ENCODE assay signal across 36 cellular contexts in genomic region chr4:55096045-55096444, GRCh38. TPM values are rescaled to one million over a fixed set of nuclear protein-coding genes. Genes with fewer than 3 reads are reported as not detected.
"Had no signal": no experiment of that assay in that cellular context is flagged by ENCODE, and none has a peak within 500 bp of the region (broad histone marks: within the 10 kb centered on the region; RNA-seq: fewer than 3 reads in every experiment).

No MANE protein-coding gene starts in this region.

- H3K27me3 ChIP-seq: adrenal gland, body of pancreas, brain microvascular endothelial cell, breast epithelium had no signal

- ATAC-seq: activated CD8-positive, alpha-beta T cell treated with anti-CD3 and anti-CD28 coated beads for 36 hours; activated naive CD4-positive, alpha-beta T cell treated with anti-CD3 and anti-CD28 coated beads, Interleukin-2, amount 50 U/mL, for 72 hours; activated T-cell treated with anti-CD3 and anti-CD28 coated beads, Interleukin-2, amount 50 U/mL, for 4 hours; activated T-cell treated with anti-CD3 and anti-CD28 coated beads, Interleukin-2, amount 50 U/mL, for 72 hours; activated T-helper 17 cell treated with anti-CD3 and anti-CD28 coated beads, Interleukin-2, amount 50 U/mL, for 72 hours; body of pancreas had no signal

- H3K27me3 Mint-ChIP-seq: activated B cell treated with CpG ODN at 0.5 μM for 24 hours; activated CD4-positive, alpha-beta T cell treated with anti-CD3 and anti-CD28 coated beads, Interleukin-2, amount 10 ng/mL, durations not matched to agents 24 days and 14 days had no signal

- H3K36me3 ChIP-seq: adrenal gland, brain microvascular endothelial cell, breast epithelium had no signal

- H3K4me3 ChIP-seq: adrenal gland, body of pancreas, breast epithelium had no signal

- H3K4me1 Mint-ChIP-seq: activated B cell treated with CpG ODN at 0.5 μM for 24 hours; activated CD4-positive, alpha-beta T cell treated with anti-CD3 and anti-CD28 coated beads, Interleukin-2, amount 10 ng/mL, durations not matched to agents 24 days and 14 days; activated naive CD8-positive, alpha-beta T cell treated with anti-CD3 and anti-CD28 coated beads for 36 hours; activated T-helper 17 cell treated with anti-CD3 and anti-CD28 coated beads, Interleukin-2, amount 50 U/mL, for 72 hours had no signal

- H3K9me3 Mint-ChIP-seq: activated B cell treated with CpG ODN at 0.5 μM for 24 hours; activated CD4-positive, alpha-beta memory T cell treated with anti-CD3 and anti-CD28 coated beads for 36 hours; activated CD4-positive, alpha-beta T cell treated with anti-CD3 and anti-CD28 coated beads, Interleukin-2, amount 10 ng/mL, durations not matched to agents 24 days and 14 days; activated CD8-positive, alpha-beta T cell treated with anti-CD3 and anti-CD28 coated beads for 36 hours; activated naive CD4-positive, alpha-beta T cell treated with anti-CD3 and anti-CD28 coated beads for 36 hours; activated naive CD8-positive, alpha-beta T cell treated with anti-CD3 and anti-CD28 coated beads for 36 hours; activated T-cell treated with anti-CD3 and anti-CD28 coated beads, Interleukin-2, amount 50 U/mL, for 4 hours; activated T-cell treated with anti-CD3 and anti-CD28 coated beads, Interleukin-2, amount 50 U/mL, for 72 hours; activated T-helper 1 cell treated with anti-CD3 and anti-CD28 coated beads, Interleukin-12 subunit alpha, Interleukin-12 subunit beta, Interleukin-2, Interleukin-4 antibody, amounts not matched to agents 30 ng/mL and 10 ng/mL and 1 ng/mL, durations not matched to agents 14 hours and 24 hours and 36 hours; activated T-helper 17 cell treated with anti-CD3 and anti-CD28 coated beads, Interleukin-2, amount 50 U/mL, for 72 hours; T-helper 1 cell treated with Interleukin-12 subunit alpha and Interleukin-12 subunit beta and Interleukin-4 antibody, amounts not matched to agents 30 μg/mL and 1 μg/mL, for 36 hours; T-helper 2 cell treated with Interferon-gamma antibody and Interleukin-4, amounts not matched to agents 5 μg/mL and 100 μg/mL, for 36 hours had no signal

- DNase-seq: activated B cell treated with CpG ODN at 0.5 μM for 24 hours; activated CD4-positive, alpha-beta memory T cell treated with anti-CD3 and anti-CD28 coated beads for 36 hours; activated CD4-positive, alpha-beta T cell treated with anti-CD3 and anti-CD28 coated beads for 4 hours; activated CD4-positive, alpha-beta T cell treated with anti-CD3 and anti-CD28 coated beads, Interleukin-2, amount 10 ng/mL, durations not matched to agents 24 days and 14 days; activated CD4-positive, alpha-beta T cell treated with anti-CD3 and anti-CD28 coated beads, Interleukin-2, amount 50 U/mL, for 1 hour; activated CD4-positive, alpha-beta T cell treated with anti-CD3 and anti-CD28 coated beads, Interleukin-2, amount 50 U/mL, for 4 hours; activated CD4-positive, CD25-positive, alpha-beta regulatory T cell treated with anti-CD3 and anti-CD28 coated beads, Interleukin-2, amount 50 U/mL, for 72 hours; activated CD8-positive, alpha-beta memory T cell treated with anti-CD3 and anti-CD28 coated beads, Interleukin-2, amount 50 U/mL, for 4 hours; activated CD8-positive, alpha-beta T cell treated with anti-CD3 and anti-CD28 coated beads for 36 hours; activated effector memory CD4-positive, alpha-beta T cell treated with anti-CD3 and anti-CD28 coated beads, Interleukin-2, amount 50 U/mL, for 16 hours; activated gamma-delta T cell treated with Interleukin-2 at 50 U/mL for 16 hours; activated naive CD4-positive, alpha-beta T cell; activated naive CD4-positive, alpha-beta T cell treated with anti-CD3 and anti-CD28 coated beads for 36 hours; activated naive CD4-positive, alpha-beta T cell treated with anti-CD3 and anti-CD28 coated beads, Interleukin-2, amount 50 U/mL, for 16 hours; activated naive CD8-positive, alpha-beta T cell treated with anti-CD3 and anti-CD28 coated beads for 36 hours; activated T-cell treated with anti-CD3 and anti-CD28 coated beads for 4 hours; activated T-cell treated with anti-CD3 and anti-CD28 coated beads, Interleukin-2, amount 50 U/mL, for 1 hour; activated T-cell treated with anti-CD3 and anti-CD28 coated beads, Interleukin-2, amount 50 U/mL, for 4 hours; activated T-cell treated with anti-CD3 and anti-CD28 coated beads, Interleukin-2, amount 50 U/mL, for 72 hours; adrenal gland; amniotic stem cell; aorta; body of pancreas; brain microvascular endothelial cell; central memory CD4-positive, alpha-beta T cell; T-helper 1 cell; T-helper 2 cell; T-helper 9 cell had no signal

- H3K4me1 ChIP-seq: body of pancreas, breast epithelium had no signal

- H3K4me3 Mint-ChIP-seq: activated B cell treated with CpG ODN at 0.5 μM for 24 hours; activated CD4-positive, alpha-beta memory T cell treated with anti-CD3 and anti-CD28 coated beads for 36 hours; activated CD4-positive, alpha-beta T cell treated with anti-CD3 and anti-CD28 coated beads, Interleukin-2, amount 10 ng/mL, durations not matched to agents 24 days and 14 days; activated CD8-positive, alpha-beta T cell treated with anti-CD3 and anti-CD28 coated beads for 36 hours; activated naive CD4-positive, alpha-beta T cell treated with anti-CD3 and anti-CD28 coated beads for 36 hours; activated naive CD8-positive, alpha-beta T cell treated with anti-CD3 and anti-CD28 coated beads for 36 hours; activated T-cell treated with anti-CD3 and anti-CD28 coated beads, Interleukin-2, amount 50 U/mL, for 4 hours; activated T-cell treated with anti-CD3 and anti-CD28 coated beads, Interleukin-2, amount 50 U/mL, for 72 hours; activated T-helper 1 cell treated with anti-CD3 and anti-CD28 coated beads, Interleukin-12 subunit alpha, Interleukin-12 subunit beta, Interleukin-2, Interleukin-4 antibody, amounts not matched to agents 30 ng/mL and 10 ng/mL and 1 ng/mL, durations not matched to agents 14 hours and 24 hours and 36 hours; activated T-helper 17 cell treated with anti-CD3 and anti-CD28 coated beads, Interleukin-2, amount 50 U/mL, for 72 hours; T-helper 1 cell treated with Interleukin-12 subunit alpha and Interleukin-12 subunit beta and Interleukin-4 antibody, amounts not matched to agents 30 μg/mL and 1 μg/mL, for 36 hours; T-helper 2 cell treated with Interferon-gamma antibody and Interleukin-4, amounts not matched to agents 5 μg/mL and 100 μg/mL, for 36 hours had no signal

- H3K27ac ChIP-seq: adrenal gland, body of pancreas, brain microvascular endothelial cell, breast epithelium, VCaP had no signal

- H3K36me3 Mint-ChIP-seq: activated CD4-positive, alpha-beta memory T cell treated with anti-CD3 and anti-CD28 coated beads for 36 hours; activated naive CD4-positive, alpha-beta T cell treated with anti-CD3 and anti-CD28 coated beads, Interleukin-2, amount 50 U/mL, for 72 hours; activated naive CD8-positive, alpha-beta T cell treated with anti-CD3 and anti-CD28 coated beads for 36 hours had no signal

- H3K9me3 ChIP-seq: adrenal gland, body of pancreas, breast epithelium had no signal

- H3K27ac Mint-ChIP-seq: activated B cell treated with CpG ODN at 0.5 μM for 24 hours; activated CD4-positive, alpha-beta memory T cell treated with anti-CD3 and anti-CD28 coated beads for 36 hours; activated CD4-positive, alpha-beta T cell treated with anti-CD3 and anti-CD28 coated beads, Interleukin-2, amount 10 ng/mL, durations not matched to agents 24 days and 14 days; activated CD8-positive, alpha-beta T cell treated with anti-CD3 and anti-CD28 coated beads for 36 hours; activated naive CD4-positive, alpha-beta T cell treated with anti-CD3 and anti-CD28 coated beads for 36 hours; activated naive CD4-positive, alpha-beta T cell treated with anti-CD3 and anti-CD28 coated beads, Interleukin-2, amount 50 U/mL, for 72 hours; activated naive CD8-positive, alpha-beta T cell treated with anti-CD3 and anti-CD28 coated beads for 36 hours; activated T-cell treated with anti-CD3 and anti-CD28 coated beads, Interleukin-2, amount 50 U/mL, for 72 hours; activated T-helper 1 cell treated with anti-CD3 and anti-CD28 coated beads, Interleukin-12 subunit alpha, Interleukin-12 subunit beta, Interleukin-2, Interleukin-4 antibody, amounts not matched to agents 30 ng/mL and 10 ng/mL and 1 ng/mL, durations not matched to agents 14 hours and 24 hours and 36 hours; activated T-helper 17 cell treated with anti-CD3 and anti-CD28 coated beads, Interleukin-2, amount 50 U/mL, for 72 hours; T-helper 1 cell treated with Interleukin-12 subunit alpha and Interleukin-12 subunit beta and Interleukin-4 antibody, amounts not matched to agents 30 μg/mL and 1 μg/mL, for 36 hours; T-helper 2 cell treated with Interferon-gamma antibody and Interleukin-4, amounts not matched to agents 5 μg/mL and 100 μg/mL, for 36 hours had no signal

RNA-seq across cellular contexts. Expression of gene KDR, which starts 29.4 kb away (rescaled TPM):
- total RNA-seq: activated B cell treated with CpG ODN at 0.5 μM for 24 hours; activated CD4-positive, alpha-beta memory T cell treated with anti-CD3 and anti-CD28 coated beads for 36 hours; activated CD4-positive, alpha-beta T cell treated with anti-CD3 and anti-CD28 coated beads, Interleukin-2, amount 10 ng/mL, durations not matched to agents 24 days and 14 days; activated CD8-positive, alpha-beta memory T cell treated with anti-CD3 and anti-CD28 coated beads for 36 hours; activated CD8-positive, alpha-beta T cell treated with anti-CD3 and anti-CD28 coated beads for 36 hours; activated naive CD4-positive, alpha-beta T cell treated with anti-CD3 and anti-CD28 coated beads for 36 hours; activated naive CD4-positive, alpha-beta T cell treated with anti-CD3 and anti-CD28 coated beads, Interleukin-2, amount 50 U/mL, for 72 hours; activated T-cell treated with anti-CD3 and anti-CD28 coated beads, Interleukin-2, amount 50 U/mL, for 72 hours; activated T-helper 1 cell treated with anti-CD3 and anti-CD28 coated beads, Interleukin-12 subunit alpha, Interleukin-12 subunit beta, Interleukin-2, Interleukin-4 antibody, amounts not matched to agents 30 ng/mL and 10 ng/mL and 1 ng/mL, durations not matched to agents 14 hours and 24 hours and 36 hours; activated T-helper 17 cell treated with anti-CD3 and anti-CD28 coated beads, Interleukin-2, amount 50 U/mL, for 72 hours had no signal
